Comparison of ENCODE assay signal across 1 cellular context in the genomic region with DNA sequence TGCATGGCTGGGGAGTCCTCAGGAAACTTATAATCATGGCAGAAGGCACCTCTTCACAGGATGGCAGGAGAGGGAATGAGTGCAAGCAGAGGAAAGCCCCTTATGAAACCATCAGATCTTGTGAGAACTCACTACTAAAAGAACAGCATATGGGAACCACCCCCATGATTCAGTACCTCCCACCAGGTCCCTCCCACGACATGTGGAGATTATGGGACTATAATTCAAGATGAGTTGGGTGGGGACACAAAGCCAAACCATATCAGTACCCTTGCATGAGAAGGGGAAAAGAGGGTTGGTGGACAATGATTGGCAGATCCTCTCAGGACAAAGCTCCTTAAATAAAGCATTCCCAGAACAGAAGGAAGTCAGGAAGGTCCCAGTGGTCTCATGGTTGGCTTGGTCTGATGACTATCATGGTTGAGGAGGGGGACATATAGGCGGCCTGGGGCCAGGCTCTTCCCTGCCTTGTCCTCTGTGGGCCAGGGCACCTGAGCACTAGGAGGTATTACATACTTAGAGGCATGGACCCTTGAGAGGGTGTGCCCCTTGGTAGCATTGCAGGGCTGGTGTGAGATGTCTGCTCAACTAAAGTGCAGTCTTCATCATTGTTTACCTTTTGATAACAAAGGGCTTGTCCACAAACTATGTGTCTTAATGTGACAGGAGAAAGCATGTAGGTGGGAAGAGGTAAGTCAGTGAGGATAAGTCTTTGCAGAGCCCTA.
A peak's percentile ranks its signal among the peaks of the same experiment; 100 is the strongest.
TF ChIP-seq lines count a peak whose summit lies in the region.

No MANE protein-coding gene starts in this region.

TF ChIP-seq in K562, 482 proteins besides CTCF, POLR2A, EP300 and RAD21 (continued from another document):
- TF ChIP-seq CTCFL (IDR thresholded peaks at IDR 0.05; ENCODE audit: borderline replicate concordance, insufficient read depth, low read depth, low read length, poor library complexity, severe bottlenecking), result no peak
- TF ChIP-seq NFE2 (IDR thresholded peaks at IDR 0.05; ENCODE audit: low read depth), result peak; percentile 24; the same call in 1 of the 2 replicates
- TF ChIP-seq USF2 (CRISPR knock-in tag; IDR thresholded peaks at IDR 0.05), result no peak
TF ChIP-seq in K562: peak in this region for 8.
